In the genomic region with DNA sequence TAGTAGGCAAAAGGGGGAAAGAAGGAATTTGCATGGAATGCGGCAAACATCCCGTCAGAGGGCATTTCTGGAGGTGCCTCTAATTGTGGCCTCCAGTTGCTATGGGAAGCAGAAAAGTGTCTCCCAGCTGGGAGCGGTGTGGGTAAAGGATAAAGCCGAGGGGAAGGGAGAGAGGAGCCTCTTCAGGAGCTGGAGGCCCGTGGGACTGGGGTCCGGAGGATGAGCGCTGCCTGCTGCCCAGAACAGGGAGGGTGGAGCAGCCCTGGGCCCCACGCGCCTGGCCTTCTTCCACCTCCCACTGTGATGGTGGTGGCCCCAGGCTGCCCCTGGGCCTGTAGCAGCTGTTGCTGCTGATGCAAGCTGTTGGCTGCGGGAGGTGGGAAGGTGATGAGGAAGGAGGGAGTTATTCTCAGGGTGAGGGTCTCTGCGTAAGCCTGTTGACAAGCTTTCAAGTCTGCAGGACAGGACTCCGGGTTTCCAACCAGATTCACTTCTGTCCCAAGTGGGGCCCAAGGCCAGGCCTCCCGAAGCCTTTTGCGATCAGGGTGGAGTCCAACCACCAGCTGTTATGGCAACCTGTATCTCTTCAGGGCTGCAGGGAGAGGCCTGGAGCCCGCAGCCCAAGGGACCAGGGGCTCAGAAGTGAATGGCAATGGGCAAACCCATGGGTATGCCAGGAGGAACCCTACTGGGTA, we compare ENCODE assay signal across 19 cellular contexts. TPM values are rescaled to one million over a fixed set of nuclear protein-coding genes. Genes with fewer than 3 reads are reported as not detected.
A peak's percentile ranks its signal among the peaks of the same experiment; 100 is the strongest.
DNase-seq lines count a peak whose midpoint lies in the region; ATAC-seq, FAIRE-seq and TF ChIP-seq lines count a peak whose summit lies in the region.
"Had no signal": no experiment of that assay in that cellular context is flagged by ENCODE, and none has a peak within 500 bp of the region (broad histone marks: within the 10 kb centered on the region; RNA-seq: fewer than 3 reads in every experiment).

No MANE protein-coding gene starts in this region.

- no peak overlapping the region for H3K18ac ChIP-seq in mesenchymal stem cell (ENCODE audit: low read depth in 1 of 2, low read length in 2 of 2)

- H3K36me3 ChIP-seq in gastroesophageal sphincter, result no peaks in the 10 kb centered on the region
- no peaks in the 10 kb centered on the region for H3K36me3 ChIP-seq in mesenchymal stem cell (ENCODE audit: control insufficient read depth in 1 of 2, insufficient read depth in 2 of 2, low read depth in 1 of 2, low read length in 2 of 2)

- WGBS in gastroesophageal sphincter (ENCODE audit: low coverage in 1 of 2), 2 donors, result 64 to 75% methylated on average over 2 to 6 of the region's 15 CpGs
- WGBS in mesenchymal stem cell, result 77% methylated on average over 15 of the region's 15 CpGs

- no peak overlapping the region for H2AFZ ChIP-seq in mesenchymal stem cell (ENCODE audit: low read depth, low read length)

- no peaks in the 10 kb centered on the region for H3K27me3 ChIP-seq in gastroesophageal sphincter
- no peaks in the 10 kb centered on the region for H3K27me3 ChIP-seq in mesenchymal stem cell (ENCODE audit: control insufficient read depth in 1 of 2, insufficient read depth in 1 of 2, low read length in 2 of 2)
- no peaks in the 10 kb centered on the region for H3K27me3 ChIP-seq in dorsolateral prefrontal cortex

- peak; percentile 71 for FAIRE-seq in urothelium cell line (lab: Jason Lieb, UNC)
- FAIRE-seq: A549, bronchial epithelial cell, keratinocyte had no signal

- H3K36me3 Mint-ChIP-seq in activated naive CD8-positive, alpha-beta T cell treated with anti-CD3 and anti-CD28 coated beads, Interleukin-2, amount 10 ng/mL, durations not matched to agents 7 days and 5 days, result no peaks in the 10 kb centered on the region
- H3K36me3 Mint-ChIP-seq in activated naive CD8-positive, alpha-beta T cell treated with anti-CD3 and anti-CD28 coated beads, Interleukin-2, amount 50 U/mL, for 24 hours (ENCODE audit: low read depth), result no peaks in the 10 kb centered on the region
- H3K36me3 Mint-ChIP-seq: CD14-positive monocyte; naive thymus-derived CD8-positive, alpha-beta T cell had no signal

- no peak overlapping the region for H2BK15ac ChIP-seq in mesenchymal stem cell (ENCODE audit: low read depth, poor library complexity, severe bottlenecking)

- POLR2A ChIA-PET in activated naive CD8-positive, alpha-beta T cell treated with anti-CD3 and anti-CD28 coated beads, Interleukin-2, amount 10 ng/mL, durations not matched to agents 7 days and 5 days (lab: Charles Lee), result interaction anchor here (1.4 to 2.1 kb wide), 2 partner anchors 29 to 152 kb away, joined by 4 to 9 read pairs; partner anchors contain the start of genes EIF2B2 and NEK9

- H3K23ac ChIP-seq in mesenchymal stem cell (ENCODE audit: low read length in 2 of 2), result no peak overlapping the region

- peaks cover 9% of the 10 kb centered on the region for H3K4me1 Mint-ChIP-seq in activated naive CD8-positive, alpha-beta T cell treated with anti-CD3 and anti-CD28 coated beads, Interleukin-2, amount 10 ng/mL, durations not matched to agents 7 days and 5 days
- H3K4me1 Mint-ChIP-seq in activated naive CD8-positive, alpha-beta T cell treated with anti-CD3 and anti-CD28 coated beads, Interleukin-2, amount 50 U/mL, for 24 hours, result peaks cover 2% of the 10 kb centered on the region
- H3K4me1 Mint-ChIP-seq: CD14-positive monocyte had no signal

- no peaks in the 10 kb centered on the region for H3K9me3 Mint-ChIP-seq in activated naive CD8-positive, alpha-beta T cell treated with anti-CD3 and anti-CD28 coated beads, Interleukin-2, amount 10 ng/mL, durations not matched to agents 7 days and 5 days
- no peaks in the 10 kb centered on the region for H3K9me3 Mint-ChIP-seq in activated naive CD8-positive, alpha-beta T cell treated with anti-CD3 and anti-CD28 coated beads, Interleukin-2, amount 50 U/mL, for 24 hours
- H3K9me3 Mint-ChIP-seq: naive thymus-derived CD8-positive, alpha-beta T cell had no signal

- peak overlapping the region; percentile 19 for H2BK120ac ChIP-seq in mesenchymal stem cell (ENCODE audit: low read depth, low read length)

- H3K27ac Mint-ChIP-seq in activated naive CD8-positive, alpha-beta T cell treated with anti-CD3 and anti-CD28 coated beads, Interleukin-2, amount 10 ng/mL, durations not matched to agents 7 days and 5 days, result peak overlapping the region; percentile 24
- H3K27ac Mint-ChIP-seq in activated naive CD8-positive, alpha-beta T cell treated with anti-CD3 and anti-CD28 coated beads, Interleukin-2, amount 50 U/mL, for 24 hours, result no peak overlapping the region
- H3K27ac Mint-ChIP-seq: CD14-positive monocyte had no signal

- peaks cover 4% of the 10 kb centered on the region for H3K27me3 Mint-ChIP-seq in activated naive CD8-positive, alpha-beta T cell treated with anti-CD3 and anti-CD28 coated beads, Interleukin-2, amount 10 ng/mL, durations not matched to agents 7 days and 5 days
- H3K27me3 Mint-ChIP-seq in activated naive CD8-positive, alpha-beta T cell treated with anti-CD3 and anti-CD28 coated beads, Interleukin-2, amount 50 U/mL, for 24 hours, result no peaks in the 10 kb centered on the region

- H3K4me3 Mint-ChIP-seq in activated naive CD8-positive, alpha-beta T cell treated with anti-CD3 and anti-CD28 coated beads, Interleukin-2, amount 10 ng/mL, durations not matched to agents 7 days and 5 days, result no peak overlapping the region
- no peak overlapping the region for H3K4me3 Mint-ChIP-seq in activated naive CD8-positive, alpha-beta T cell treated with anti-CD3 and anti-CD28 coated beads, Interleukin-2, amount 50 U/mL, for 24 hours
- H3K4me3 Mint-ChIP-seq: CD14-positive monocyte; naive thymus-derived CD8-positive, alpha-beta T cell had no signal

- H2AK5ac ChIP-seq in mesenchymal stem cell (ENCODE audit: low read length, severe bottlenecking), result no peak overlapping the region

- H3K4me2 ChIP-seq in mesenchymal stem cell (ENCODE audit: low read length, poor library complexity, severe bottlenecking), result no peak overlapping the region
- H3K4me2 ChIP-seq: A549 had no signal

- ATAC-seq in activated naive CD8-positive, alpha-beta T cell treated with anti-CD3 and anti-CD28 coated beads, Interleukin-2, amount 10 ng/mL, durations not matched to agents 7 days and 5 days (ENCODE audit: low read depth), result no peak
- ATAC-seq in activated naive CD8-positive, alpha-beta T cell treated with anti-CD3 and anti-CD28 coated beads, Interleukin-2, amount 50 U/mL, for 24 hours, result no peak
- peak; percentile 14 for ATAC-seq in gastroesophageal sphincter
- ATAC-seq: A549; naive thymus-derived CD8-positive, alpha-beta T cell had no signal

- H2BK5ac ChIP-seq in mesenchymal stem cell (ENCODE audit: low read depth, low read length, poor library complexity, severe bottlenecking), result no peak overlapping the region

- H3K27ac ChIP-seq in gastroesophageal sphincter (peak overlapping the region in 3 of 4 donors; percentile 44 to 69 (median 53)), mesenchymal stem cell (ENCODE audit: low read length, poor library complexity, severe bottlenecking) (no peak overlapping the region), dorsolateral prefrontal cortex (no peak overlapping the region)
- H3K27ac ChIP-seq: A549, SK-N-MC had no signal

- H3K79me1 ChIP-seq in mesenchymal stem cell (replicated peaks; ENCODE audit: low read length, poor library complexity, severe bottlenecking), result no peaks in the 10 kb centered on the region

- H3K4me3 ChIP-seq in gastroesophageal sphincter, result no peak overlapping the region
- no peak overlapping the region for H3K4me3 ChIP-seq in mesenchymal stem cell (ENCODE audit: insufficient read depth in 1 of 2, low read depth in 1 of 2, low read length in 2 of 2)
- H3K4me3 ChIP-seq in dorsolateral prefrontal cortex, result no peak overlapping the region
- H3K4me3 ChIP-seq: A549, SK-N-MC had no signal

- no peak overlapping the region for H3K14ac ChIP-seq in mesenchymal stem cell (ENCODE audit: low read length in 2 of 2)

- H3K9me3 ChIP-seq in gastroesophageal sphincter (no peaks in the 10 kb centered on the region), mesenchymal stem cell (ENCODE audit: control insufficient read depth, low read length) (no peaks in the 10 kb centered on the region)
- H3K9me3 ChIP-seq: A549 had no signal

- intact Hi-C loops in dorsolateral prefrontal cortex (cut with DNase I), result no loop called here

- peak overlapping the region; percentile 5 for H4K91ac ChIP-seq in mesenchymal stem cell (ENCODE audit: low read length)

- no peak overlapping the region for H2BK12ac ChIP-seq in mesenchymal stem cell (ENCODE audit: low read length in 2 of 2)

- TF ChIP-seq POLR2A in gastroesophageal sphincter (IDR thresholded peaks at IDR 0.05), result no peak

- TF ChIP-seq CTCF in gastroesophageal sphincter (IDR thresholded peaks at IDR 0.05), result no peak
- TF ChIP-seq CTCF in dorsolateral prefrontal cortex (IDR thresholded peaks at IDR 0.05 in 54 of 56, conservative IDR thresholded peaks at IDR 0.05 in 2 of 56; ENCODE audit: low read depth in 1 of 56, partially characterized antibody in 56 of 56), result no peak

- no peak for TF ChIP-seq EP300 in gastroesophageal sphincter (IDR thresholded peaks at IDR 0.05)

- no peak overlapping the region for H4K8ac ChIP-seq in mesenchymal stem cell (ENCODE audit: low read length)

- H3K4me1 ChIP-seq in gastroesophageal sphincter (peaks cover 0 to 58% (median 13%) of the 10 kb centered on the region in 3 donors), mesenchymal stem cell (ENCODE audit: control insufficient read depth, insufficient read depth, low read depth, low read length) (peaks cover 33% of the 10 kb centered on the region)
- H3K4me1 ChIP-seq: A549 had no signal

- no peak overlapping the region for H3K9ac ChIP-seq in mesenchymal stem cell (ENCODE audit: low read length)

- H3K4ac ChIP-seq in mesenchymal stem cell (ENCODE audit: low read depth in 1 of 2, low read length in 2 of 2), result no peak overlapping the region

- DNase-seq in activated naive CD8-positive, alpha-beta T cell treated with anti-CD3 and anti-CD28 coated beads, Interleukin-2, amount 10 ng/mL, durations not matched to agents 7 days and 5 days, result no peak
- no peak for DNase-seq in activated naive CD8-positive, alpha-beta T cell treated with anti-CD3 and anti-CD28 coated beads, Interleukin-2, amount 50 U/mL, for 24 hours
- DNase-seq in mesenchymal stem cell (no peak), urothelium cell line (ENCODE audit: low spot score) (no peak), dorsolateral prefrontal cortex (no peak), midbrain (lab: John Stamatoyannopoulos, UW) (no peak), UCSD-AML1 (lab: John Stamatoyannopoulos, UW; ENCODE audit: unreplicated experiment) (no peak)
- DNase-seq: foreskin melanocyte; HCEC 1CT; naive thymus-derived CD8-positive, alpha-beta T cell; NCI-H226; retina; stimulated activated CD4-positive, alpha-beta T cell treated with anti-CD3 and anti-CD28 coated beads, Interleukin-2, amount 100 ng/mL, for 24 hours had no signal

RNA-seq across cellular contexts. Expression of gene PGF, which starts 19.1 kb away (rescaled TPM):
- total RNA-seq in activated naive CD8-positive, alpha-beta T cell treated with anti-CD3 and anti-CD28 coated beads, Interleukin-2, amount 10 ng/mL, durations not matched to agents 7 days and 5 days, result under 1 TPM in 1 of 2 experiments, not detected in 1; 0.28 TPM
- 10 to 100 TPM; 11.2 to 21.0 (median 16.5) TPM for total RNA-seq in gastroesophageal sphincter
- 6.4 TPM for polyA plus RNA-seq in mesenchymal stem cell (2013, experiment 1 of 2)
- polyA plus RNA-seq in mesenchymal stem cell (2013, experiment 2 of 2), result 6.8 TPM
- 10 to 100 TPM in 1 of 120 experiments, 1 to 10 TPM in 119; 1.3 to 14.5 (median 3.0) TPM for total RNA-seq in dorsolateral prefrontal cortex
- total RNA-seq: naive thymus-derived CD8-positive, alpha-beta T cell had no signal
- polyA plus RNA-seq: CD14-positive monocyte had no signal

RNA-seq across cellular contexts. Expression of gene EIF2B2, which starts 28.2 kb away (rescaled TPM):
- total RNA-seq in activated naive CD8-positive, alpha-beta T cell treated with anti-CD3 and anti-CD28 coated beads, Interleukin-2, amount 10 ng/mL, durations not matched to agents 7 days and 5 days, result 10 to 100 TPM; 35.4 to 37.2 TPM
- 10 to 100 TPM; 28.1 to 56.2 (median 36.6) TPM for total RNA-seq in gastroesophageal sphincter
- polyA plus RNA-seq in mesenchymal stem cell (2013, experiment 1 of 2), result 35.8 TPM
- polyA plus RNA-seq in mesenchymal stem cell (2013, experiment 2 of 2), result 30.3 TPM
- total RNA-seq in dorsolateral prefrontal cortex, result 10 to 100 TPM; 25.4 to 55.5 (median 38.0) TPM

RNA-seq across cellular contexts. Expression of gene RPS6KL1, which starts 51.5 kb away (rescaled TPM):
- total RNA-seq in activated naive CD8-positive, alpha-beta T cell treated with anti-CD3 and anti-CD28 coated beads, Interleukin-2, amount 10 ng/mL, durations not matched to agents 7 days and 5 days, result 1 to 10 TPM; 2.6 to 3.9 TPM
- 10 to 100 TPM in 1 of 4 donors, 1 to 10 TPM in 3; 4.0 to 10.2 (median 8.2) TPM for total RNA-seq in gastroesophageal sphincter
- polyA plus RNA-seq in mesenchymal stem cell (2013, experiment 1 of 2), result 0.41 TPM
- polyA plus RNA-seq in mesenchymal stem cell (2013, experiment 2 of 2), result 0.52 TPM
- 10 to 100 TPM; 35.6 to 99.8 (median 63.6) TPM for total RNA-seq in dorsolateral prefrontal cortex
- polyA plus RNA-seq: CD14-positive monocyte had no signal

Comparison
In these comparisons a context has a peak if more than half of its experiments do, and no peak if none do; other contexts are left out.
1. H3K27ac ChIP-seq: peak in gastroesophageal sphincter (3 of 4); none in mesenchymal stem cell (single experiment) and dorsolateral prefrontal cortex (0 of 59).